Comparison of ENCODE assay signal across 8 cellular contexts in the genomic region with DNA sequence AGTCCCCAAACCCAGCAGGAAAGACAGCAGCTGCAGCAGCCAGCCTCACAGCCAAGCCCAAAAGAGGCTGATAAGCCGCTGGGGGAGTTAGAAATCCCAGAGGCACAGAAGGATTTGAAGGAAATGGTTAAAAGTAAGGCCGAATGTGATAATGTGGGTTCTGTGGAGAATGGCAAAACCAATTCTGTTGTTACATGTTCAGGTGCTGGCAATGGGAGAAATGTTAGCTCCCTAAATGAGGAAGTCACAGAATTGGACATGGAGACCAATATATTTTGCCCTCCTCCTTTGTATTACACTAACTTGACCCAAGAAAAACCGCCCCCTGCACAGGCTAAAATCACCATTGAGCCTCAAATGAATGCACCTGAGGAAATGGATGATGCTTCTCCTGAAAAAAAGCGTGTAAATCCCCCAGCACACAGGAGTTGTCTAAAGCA. TPM values are rescaled to one million over a fixed set of nuclear protein-coding genes. Genes with fewer than 3 reads are reported as not detected.
DNase-seq lines count a peak whose midpoint lies in the region; ATAC-seq, FAIRE-seq and TF ChIP-seq lines count a peak whose summit lies in the region.

No MANE protein-coding gene starts in this region.

- FAIRE-seq in pancreas (lab: Jason Lieb, UNC) = no peak

- H3K4me3 ChIP-seq in DND-41 (ENCODE audit: low read depth in 1 of 2, low read length in 2 of 2) (peak overlapping the region; percentile 79), OCI-LY3 (ENCODE audit: low read length) (peak overlapping the region; percentile 86), epithelial cell of proximal tubule (ENCODE audit: low read depth, low read length) (peak overlapping the region; percentile 63), pancreas (peak overlapping the region; percentile 53 to 72 (median 70))

- H4K20me1 ChIP-seq in DND-41 (ENCODE audit: insufficient read depth, low read length) (no peaks in the 10 kb centered on the region), OCI-LY3 (ENCODE audit: insufficient read depth, low read length) (no peaks in the 10 kb centered on the region)

- WGBS in pancreas, 2 donors = 47 to 50% methylated on average over 4 of the region's 4 CpGs

- peaks cover 59% of the 10 kb centered on the region for H3K4me1 ChIP-seq in DND-41 (ENCODE audit: insufficient read depth, low read length)
- H3K4me1 ChIP-seq in OCI-LY3 (ENCODE audit: low read length) = peaks cover 9% of the 10 kb centered on the region; the same call in 1 of the 2 replicates
- peaks cover 5 to 10% (median 7%) of the 10 kb centered on the region in 3 donors for H3K4me1 ChIP-seq in pancreas

- H3K79me2 ChIP-seq in DND-41 (ENCODE audit: insufficient read depth, low read length) (peaks cover 32% of the 10 kb centered on the region), OCI-LY3 (ENCODE audit: low read length) (no peaks in the 10 kb centered on the region)

- DNase-seq in DND-41 (no peak), epithelial cell of proximal tubule (ENCODE audit: low read depth) (no peak), pancreas (no peak), HCEC 1CT (no peak)
- no peak for DNase-seq in stimulated activated CD4-positive, alpha-beta T cell treated with anti-CD3 and anti-CD28 coated beads, Interleukin-4, amount 100 ng/mL, for 4 hours

- H3K27me3 ChIP-seq in DND-41 (ENCODE audit: insufficient read depth, low read length, poor library complexity) (no peaks in the 10 kb centered on the region), OCI-LY3 (ENCODE audit: low read depth, low read length) (no peaks in the 10 kb centered on the region), pancreas (no peaks in the 10 kb centered on the region)

- ATAC-seq in DND-41 (ENCODE audit: insufficient read depth, low read depth) = peak; percentile 41
- peak in 2 of 4 donors; percentile 4 to 11 for ATAC-seq in pancreas
- no peak for ATAC-seq in HG03442 (IDR thresholded peaks at IDR 0.05; ENCODE audit: unreplicated experiment)
- ATAC-seq in GM21423 (IDR thresholded peaks at IDR 0.05; ENCODE audit: unreplicated experiment) = no peak

- peak overlapping the region; percentile 83 for H3K4me2 ChIP-seq in DND-41 (ENCODE audit: insufficient read depth, low read length)
- peak overlapping the region; percentile 82 for H3K4me2 ChIP-seq in OCI-LY3 (ENCODE audit: low read length)

- H3K9ac ChIP-seq in DND-41 (ENCODE audit: low read depth, low read length) (peak overlapping the region; percentile 90), OCI-LY3 (ENCODE audit: low read length) (peak overlapping the region; percentile 74; the same call in 1 of the 2 replicates)

- H2AFZ ChIP-seq in DND-41 (ENCODE audit: low read depth, low read length) (peak overlapping the region; percentile 79), OCI-LY3 (ENCODE audit: low read depth, low read length) (no peak overlapping the region)

- intact Hi-C loops in pancreas (cut with DNase I) = no loop called here

- peak overlapping the region; percentile 76 for H3K27ac ChIP-seq in DND-41 (ENCODE audit: low read length)
- no peak overlapping the region for H3K27ac ChIP-seq in OCI-LY3 (ENCODE audit: low read length)
- H3K27ac ChIP-seq in pancreas = peak overlapping the region; percentile 64 to 88 (median 72)

- H3K9me3 ChIP-seq in DND-41 (ENCODE audit: insufficient read depth, low read length, severe bottlenecking) = no peaks in the 10 kb centered on the region
- no peaks in the 10 kb centered on the region for H3K9me3 ChIP-seq in OCI-LY3 (ENCODE audit: insufficient read depth, low read length)
- no peaks in the 10 kb centered on the region for H3K9me3 ChIP-seq in pancreas

- H3K36me3 ChIP-seq in DND-41 (ENCODE audit: insufficient read depth, low read length) = no peaks in the 10 kb centered on the region; the same call in 1 of the 2 replicates
- peaks cover 5% of the 10 kb centered on the region for H3K36me3 ChIP-seq in OCI-LY3 (replicated peaks; ENCODE audit: low read depth, low read length)
- no peaks in the 10 kb centered on the region for H3K36me3 ChIP-seq in pancreas

- TF ChIP-seq CTCF in DND-41 (IDR thresholded peaks at IDR 0.05; ENCODE audit: borderline replicate concordance, extremely low read depth, low read length, poor library complexity, severe bottlenecking) = no peak
- TF ChIP-seq CTCF in OCI-LY3 (IDR thresholded peaks at IDR 0.05; ENCODE audit: low read depth, low read length) = no peak
- no peak for TF ChIP-seq CTCF in epithelial cell of proximal tubule (conservative IDR thresholded peaks at IDR 0.05; ENCODE audit: low read depth, low read length)
- TF ChIP-seq CTCF in pancreas (IDR thresholded peaks at IDR 0.05) = no peak

RNA-seq across cellular contexts. Expression of a gene that starts 0.9 kb away (rescaled TPM):
- total RNA-seq in epithelial cell of proximal tubule = 1.8 and 3.3 TPM in 2 replicates
- 1 to 10 TPM; 1.8 to 2.1 (median 1.9) TPM for total RNA-seq in pancreas
- 1 to 10 TPM in 1 of 2 donors, under 1 TPM in 1; 0.99 to 2.0 TPM for polyA plus RNA-seq in pancreas
